Comparison of ENCODE assay signal across 1 cellular context in genomic region chr16:69423189-69423588, GRCh38.
TF ChIP-seq lines count a peak whose summit lies in the region.

No MANE protein-coding gene starts in this region.

TF ChIP-seq in HepG2, 621 proteins besides CTCF, POLR2A, EP300 and RAD21:
- TF ChIP-seq AGO1 (IDR thresholded peaks at IDR 0.05; ENCODE audit: low read depth, low read length, poor library complexity, severe bottlenecking) (no peak), ZBTB38 (CRISPR knock-in tag; IDR thresholded peaks at IDR 0.05) (0 out of 2 replicates have a peak, but pooled peaks have one; percentile 11)
